Comparison of ENCODE assay signal across 2 cellular contexts in genomic region chr7:30427296-30428080, GRCh38.
TF ChIP-seq lines count a peak whose summit lies in the region.

No MANE protein-coding gene starts in this region.

TF ChIP-seq in SK-N-SH, 30 proteins besides CTCF, POLR2A, EP300 and RAD21 (continued from another document):
- no peak for TF ChIP-seq ZBTB33 (IDR thresholded peaks at IDR 0.05; ENCODE audit: borderline replicate concordance, low read depth)
- no peak for TF ChIP-seq NRF1 (IDR thresholded peaks at IDR 0.05; ENCODE audit: low read depth, low read length)
- no peak for TF ChIP-seq RXRA (IDR thresholded peaks at IDR 0.05; ENCODE audit: borderline replicate concordance, low read depth)
- TF ChIP-seq GATA2 (CRISPR knock-in tag; IDR thresholded peaks at IDR 0.05) = no peak
- no peak for TF ChIP-seq GABPA (IDR thresholded peaks at IDR 0.05; ENCODE audit: low read depth)
- TF ChIP-seq TCF12 (IDR thresholded peaks at IDR 0.05) = no peak
- TF ChIP-seq, protein P1, sequence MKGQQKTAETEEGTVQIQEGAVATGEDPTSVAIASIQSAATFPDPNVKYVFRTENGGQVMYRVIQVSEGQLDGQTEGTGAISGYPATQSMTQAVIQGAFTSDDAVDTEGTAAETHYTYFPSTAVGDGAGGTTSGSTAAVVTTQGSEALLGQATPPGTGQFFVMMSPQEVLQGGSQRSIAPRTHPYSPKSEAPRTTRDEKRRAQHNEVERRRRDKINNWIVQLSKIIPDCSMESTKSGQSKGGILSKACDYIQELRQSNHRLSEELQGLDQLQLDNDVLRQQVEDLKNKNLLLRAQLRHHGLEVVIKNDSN (IDR thresholded peaks at IDR 0.05; ENCODE audit: borderline replicate concordance, low read depth) = no peak
- TF ChIP-seq MEF2A (IDR thresholded peaks at IDR 0.05; ENCODE audit: borderline replicate concordance, low read depth) = no peak
- no peak for TF ChIP-seq SIN3A (IDR thresholded peaks at IDR 0.05; ENCODE audit: borderline replicate concordance, low read depth, low read length)
- TF ChIP-seq JUND (IDR thresholded peaks at IDR 0.05) = no peak
- no peak for TF ChIP-seq FOXJ3 (CRISPR knock-in tag; IDR thresholded peaks at IDR 0.05)
- TF ChIP-seq, protein P2, sequence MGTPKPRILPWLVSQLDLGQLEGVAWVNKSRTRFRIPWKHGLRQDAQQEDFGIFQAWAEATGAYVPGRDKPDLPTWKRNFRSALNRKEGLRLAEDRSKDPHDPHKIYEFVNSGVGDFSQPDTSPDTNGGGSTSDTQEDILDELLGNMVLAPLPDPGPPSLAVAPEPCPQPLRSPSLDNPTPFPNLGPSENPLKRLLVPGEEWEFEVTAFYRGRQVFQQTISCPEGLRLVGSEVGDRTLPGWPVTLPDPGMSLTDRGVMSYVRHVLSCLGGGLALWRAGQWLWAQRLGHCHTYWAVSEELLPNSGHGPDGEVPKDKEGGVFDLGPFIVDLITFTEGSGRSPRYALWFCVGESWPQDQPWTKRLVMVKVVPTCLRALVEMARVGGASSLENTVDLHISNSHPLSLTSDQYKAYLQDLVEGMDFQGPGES (IDR thresholded peaks at IDR 0.05; ENCODE audit: low read depth, low read length) = no peak
- no peak for TF ChIP-seq YY1 (IDR thresholded peaks at IDR 0.05; ENCODE audit: low read depth)
- TF ChIP-seq NFIC (IDR thresholded peaks at IDR 0.05; ENCODE audit: borderline replicate concordance) = no peak
- TF ChIP-seq EZH2phosphoT487 (IDR thresholded peaks at IDR 0.05; ENCODE audit: borderline replicate concordance, low read depth) = no peak

TF ChIP-seq in SK-N-SH treated with all-trans-retinoic acid at 6 μM for 48 hours, 23 proteins besides CTCF, POLR2A, EP300 and RAD21:
- TF ChIP-seq CREB5 (CRISPR knock-in tag; IDR thresholded peaks at IDR 0.05; ENCODE audit: low read depth) (no peak), ZC3H10 (CRISPR knock-in tag; IDR thresholded peaks at IDR 0.05) (no peak), ISL1 (CRISPR knock-in tag; IDR thresholded peaks at IDR 0.05) (no peak), POU6F1 (CRISPR knock-in tag; IDR thresholded peaks at IDR 0.05; ENCODE audit: borderline replicate concordance, low read depth) (no peak), ZFP3 (CRISPR knock-in tag; IDR thresholded peaks at IDR 0.05) (no peak), ARNTL (CRISPR knock-in tag; IDR thresholded peaks at IDR 0.05; ENCODE audit: borderline replicate concordance, low read depth) (no peak)
TF ChIP-seq in SK-N-SH treated with all-trans-retinoic acid at 6 μM for 48 hours: peak in this region for 0.
